In genomic region chr17:46193626-46194392, GRCh38 we compare ENCODE assay signal across 1 cellular context.
A peak's percentile ranks its signal among the peaks of the same experiment; 100 is the strongest.
TF ChIP-seq lines count a peak whose summit lies in the region.

No MANE protein-coding gene starts in this region.

TF ChIP-seq in HepG2, 621 proteins besides CTCF, POLR2A, EP300 and RAD21 (continued from another document):
- TF ChIP-seq, protein P1, sequence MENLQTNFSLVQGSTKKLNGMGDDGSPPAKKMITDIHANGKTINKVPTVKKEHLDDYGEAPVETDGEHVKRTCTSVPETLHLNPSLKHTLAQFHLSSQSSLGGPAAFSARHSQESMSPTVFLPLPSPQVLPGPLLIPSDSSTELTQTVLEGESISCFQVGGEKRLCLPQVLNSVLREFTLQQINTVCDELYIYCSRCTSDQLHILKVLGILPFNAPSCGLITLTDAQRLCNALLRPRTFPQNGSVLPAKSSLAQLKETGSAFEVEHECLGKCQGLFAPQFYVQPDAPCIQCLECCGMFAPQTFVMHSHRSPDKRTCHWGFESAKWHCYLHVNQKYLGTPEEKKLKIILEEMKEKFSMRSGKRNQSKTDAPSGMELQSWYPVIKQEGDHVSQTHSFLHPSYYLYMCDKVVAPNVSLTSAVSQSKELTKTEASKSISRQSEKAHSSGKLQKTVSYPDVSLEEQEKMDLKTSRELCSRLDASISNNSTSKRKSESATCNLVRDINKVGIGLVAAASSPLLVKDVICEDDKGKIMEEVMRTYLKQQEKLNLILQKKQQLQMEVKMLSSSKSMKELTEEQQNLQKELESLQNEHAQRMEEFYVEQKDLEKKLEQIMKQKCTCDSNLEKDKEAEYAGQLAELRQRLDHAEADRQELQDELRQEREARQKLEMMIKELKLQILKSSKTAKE (CRISPR knock-in tag; IDR thresholded peaks at IDR 0.05; ENCODE audit: borderline replicate concordance), result peak; percentile 49; the same call in 1 of the 2 replicates
- TF ChIP-seq TRAFD1 (CRISPR knock-in tag; IDR thresholded peaks at IDR 0.05; ENCODE audit: borderline replicate concordance), result peak; percentile 91; the same call in 1 of the 2 replicates
- TF ChIP-seq SMYD3 (CRISPR knock-in tag; IDR thresholded peaks at IDR 0.05), result no peak
- TF ChIP-seq CEBPZ (IDR thresholded peaks at IDR 0.05; ENCODE audit: low read length), result no peak
- TF ChIP-seq ZNF329 (CRISPR knock-in tag; IDR thresholded peaks at IDR 0.05; ENCODE audit: low read depth), result peak; percentile 69; the same call in 1 of the 2 replicates
- TF ChIP-seq, protein P2, sequence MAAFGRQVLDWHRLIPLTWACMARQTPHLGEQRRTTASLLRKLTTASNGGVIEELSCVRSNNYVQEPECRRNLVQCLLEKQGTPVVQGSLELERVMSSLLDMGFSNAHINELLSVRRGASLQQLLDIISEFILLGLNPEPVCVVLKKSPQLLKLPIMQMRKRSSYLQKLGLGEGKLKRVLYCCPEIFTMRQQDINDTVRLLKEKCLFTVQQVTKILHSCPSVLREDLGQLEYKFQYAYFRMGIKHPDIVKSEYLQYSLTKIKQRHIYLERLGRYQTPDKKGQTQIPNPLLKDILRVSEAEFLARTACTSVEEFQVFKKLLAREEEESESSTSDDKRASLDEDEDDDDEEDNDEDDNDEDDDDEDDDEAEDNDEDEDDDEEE (CRISPR knock-in tag; IDR thresholded peaks at IDR 0.05), result peak; percentile 35; the same call in 1 of the 2 replicates
- TF ChIP-seq GATA4 (IDR thresholded peaks at IDR 0.05; ENCODE audit: borderline replicate concordance, low read depth), result peak; percentile 80
- TF ChIP-seq ZNF367 (CRISPR knock-in tag; IDR thresholded peaks at IDR 0.05; ENCODE audit: borderline replicate concordance), result no peak
- peak; percentile 49; the same call in 1 of the 2 replicates for TF ChIP-seq ZNF780A (CRISPR knock-in tag; IDR thresholded peaks at IDR 0.05)
- TF ChIP-seq TFDP1 (CRISPR knock-in tag; IDR thresholded peaks at IDR 0.05; ENCODE audit: borderline replicate concordance), result peak; percentile 57; the same call in 1 of the 2 replicates
- 0 out of 2 replicates have a peak, but pooled peaks have one; percentile 15 for TF ChIP-seq HNF4A (CRISPR knock-in tag; IDR thresholded peaks at IDR 0.05)
- TF ChIP-seq ZNF577 (CRISPR knock-in tag; IDR thresholded peaks at IDR 0.05; ENCODE audit: borderline replicate concordance, low read depth), result 0 out of 2 replicates have a peak, but pooled peaks have one; percentile 9
- TF ChIP-seq MTA1 (CRISPR knock-in tag; IDR thresholded peaks at IDR 0.05; ENCODE audit: borderline replicate concordance), result peak; percentile 85; the same call in 1 of the 2 replicates
- no peak; the same call in 1 of the 2 replicates for TF ChIP-seq SOX5 (CRISPR knock-in tag; IDR thresholded peaks at IDR 0.05; ENCODE audit: borderline replicate concordance)
- no peak for TF ChIP-seq FOSL1 (CRISPR knock-in tag; IDR thresholded peaks at IDR 0.05; ENCODE audit: borderline replicate concordance)
- peak; percentile 72; the same call in 1 of the 2 replicates for TF ChIP-seq ARHGAP35 (CRISPR knock-in tag; IDR thresholded peaks at IDR 0.05; ENCODE audit: borderline replicate concordance)
